Comparison of ENCODE assay signal across 33 cellular contexts in the genomic region with DNA sequence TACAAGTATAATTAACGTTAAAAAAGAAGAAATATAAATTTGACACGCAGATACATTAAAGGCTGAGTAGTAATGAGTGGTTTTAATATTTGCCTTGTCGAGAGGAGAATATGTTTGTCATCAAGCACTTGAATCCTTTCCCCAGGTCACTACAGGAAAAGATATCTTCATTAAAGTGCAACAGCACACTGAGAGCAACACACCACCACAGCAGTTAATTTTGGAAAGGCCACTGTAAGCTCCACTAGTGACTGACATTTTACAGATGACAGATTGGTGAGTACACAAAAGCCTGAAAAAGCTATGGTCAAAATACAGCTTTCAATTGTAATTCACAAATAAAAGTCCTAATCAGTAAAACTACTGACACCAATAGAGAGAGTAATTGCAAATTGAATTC.
"Had no signal": no experiment of that assay in that cellular context is flagged by ENCODE, and none has a peak within 500 bp of the region (broad histone marks: within the 10 kb centered on the region; RNA-seq: fewer than 3 reads in every experiment).

No MANE protein-coding gene starts in this region.

- H3K9ac ChIP-seq: KMS-11 had no signal

- H3K9me3 ChIP-seq: MG63 had no signal

- H3K4me3 ChIP-seq: MG63 had no signal

- H3K27me3 ChIP-seq: MG63 had no signal

- H3K36me3 ChIP-seq: MG63 had no signal

- H3K27ac ChIP-seq: KMS-11 had no signal

- DNase-seq: Karpas-422, Kasumi-1, KBM-7, KG1, MG63, MM.1S, MV-4-11, NCI-H1048, NCI-H1092, NCI-H1092 treated with DMSO at 0.1 percent for 48 hours, NCI-H1105, NCI-H1105 treated with DMSO at 0.1 percent for 48 hours, NCI-H1417 treated with DMSO at 0.1 percent for 48 hours, NCI-H1436, NCI-H1436 treated with DMSO at 0.1 percent for 48 hours, NCI-H146, NCI-H1694, NCI-H1694 treated with DMSO at 0.1 percent for 48 hours, NCI-H187, NCI-H187 treated with DMSO at 0.1 percent for 48 hours, NCI-H1930, NCI-H2029, NCI-H2029 treated with DMSO at 0.1 percent for 48 hours, NCI-H2081, NCI-H2081 treated with DMSO at 0.1 percent for 48 hours, NCI-H2107, NCI-H2171, NCI-H2171 treated with DMSO at 0.1 percent for 48 hours, NCI-H2227 treated with DMSO at 0.1 percent for 48 hours, NCI-H345, NCI-H446, NCI-H446 treated with DMSO at 0.1 percent for 48 hours had no signal
